8 cellular contexts compared by ENCODE assay signal in genomic region chr1:2194898-2195673, GRCh38. TPM values are rescaled to one million over a fixed set of nuclear protein-coding genes. Genes with fewer than 3 reads are reported as not detected.
A peak's percentile ranks its signal among the peaks of the same experiment; 100 is the strongest.
DNase-seq lines count a peak whose midpoint lies in the region; ATAC-seq, FAIRE-seq and TF ChIP-seq lines count a peak whose summit lies in the region.

No MANE protein-coding gene starts in this region.

- no peaks in the 10 kb centered on the region for H3K36me3 Mint-ChIP-seq in activated naive CD8-positive, alpha-beta T cell

- WGBS in pancreas, 2 donors: 2 to 4% methylated on average over 19 to 35 of the region's 35 CpGs
- 1 to 4% methylated on average over 23 to 34 of the region's 35 CpGs for WGBS in tibial nerve, 2 donors

- H3K27ac ChIP-seq in MM.1S (ENCODE audit: low read length) (peak overlapping the region; percentile 50; the same call in 1 of the 2 replicates), pancreas (peak overlapping the region; percentile 69 to 89 (median 77)), tibial nerve (peak overlapping the region; percentile 87 to 99 (median 91))

- no peaks in the 10 kb centered on the region for H3K9me3 ChIP-seq in HAP-1
- H3K9me3 ChIP-seq in MM.1S (replicated peaks; ENCODE audit: insufficient read depth, low read length): no peaks in the 10 kb centered on the region
- H3K9me3 ChIP-seq in pancreas: no peaks in the 10 kb centered on the region
- H3K9me3 ChIP-seq in tibial nerve: no peaks in the 10 kb centered on the region

- H3K27ac Mint-ChIP-seq in activated naive CD8-positive, alpha-beta T cell: peak overlapping the region; percentile 81

- ATAC-seq in SK-N-SH treated with all-trans-retinoic acid at 6 μM for 48 hours (peak; percentile 91), Right ventricle myocardium inferior (peak; percentile 82), pancreas (peak; percentile 70 to 79 (median 74))

- TF ChIP-seq CTCF in MM.1S (IDR thresholded peaks at IDR 0.05; ENCODE audit: low read length): peak; percentile 91
- peak; percentile 67 to 89 (median 86) for TF ChIP-seq CTCF in pancreas (IDR thresholded peaks at IDR 0.05)
- peak; percentile 91 to 100 (median 95) for TF ChIP-seq CTCF in tibial nerve (IDR thresholded peaks at IDR 0.05)

- TF ChIP-seq EP300 in tibial nerve (IDR thresholded peaks at IDR 0.05): peak in 1 of 2 donors; percentile 69

- no peaks in the 10 kb centered on the region for H3K27me3 Mint-ChIP-seq in activated naive CD8-positive, alpha-beta T cell

- no peak for TF ChIP-seq POLR2A in tibial nerve (IDR thresholded peaks at IDR 0.05)

- H3K9me2 ChIP-seq in MM.1S (replicated peaks; ENCODE audit: insufficient read depth, low read length): no peaks in the 10 kb centered on the region

- peak overlapping the region; percentile 98 for H2AFZ ChIP-seq in MM.1S (ENCODE audit: low read length)

- peak overlapping the region; percentile 96 for H3K4me2 ChIP-seq in MM.1S (ENCODE audit: low read depth, low read length)

- no peaks in the 10 kb centered on the region for H3K9me3 Mint-ChIP-seq in activated naive CD8-positive, alpha-beta T cell (ENCODE audit: low read depth)

- DNase-seq in GDM1 (lab: John Stamatoyannopoulos, UW): peak; percentile 75
- DNase-seq in HAP-1 (ENCODE audit: low spot score in 2 of 2): peak; percentile 65 to 91
- peak; percentile 79 for DNase-seq in MM.1S
- peak; percentile 94 for DNase-seq in Right ventricle myocardium inferior (ENCODE audit: missing footprints)
- DNase-seq in pancreas: peak; percentile 85 to 95 (median 90)
- DNase-seq in tibial nerve (ENCODE audit: low spot score in 2 of 2): peak; percentile 83 to 85

- no peak for FAIRE-seq in pancreas (lab: Jason Lieb, UNC)

- H3K4me3 ChIP-seq in HAP-1 (peak overlapping the region; percentile 58), MM.1S (ENCODE audit: low read length) (peak overlapping the region; percentile 68), pancreas (peak overlapping the region; percentile 43 to 67 (median 52)), tibial nerve (peak overlapping the region; percentile 46 to 87 (median 57))

- H3K4me1 ChIP-seq in HAP-1 (peaks cover 18% of the 10 kb centered on the region), MM.1S (ENCODE audit: low read length) (no peaks in the 10 kb centered on the region; the same call in 1 of the 2 replicates), pancreas (peaks cover 11 to 46% (median 13%) of the 10 kb centered on the region in 3 donors), tibial nerve (peaks cover 0 to 72% (median 55%) of the 10 kb centered on the region in 4 donors)

- H3K79me2 ChIP-seq in MM.1S (ENCODE audit: low read length): no peaks in the 10 kb centered on the region

- H3K27me3 ChIP-seq in HAP-1 (ENCODE audit: low read depth) (no peaks in the 10 kb centered on the region), MM.1S (replicated peaks; ENCODE audit: insufficient read depth, low read length) (0 out of 2 replicates have a peak, but pooled peaks cover 9% of the 10 kb centered on the region), pancreas (no peaks in the 10 kb centered on the region), tibial nerve (no peaks in the 10 kb centered on the region)

- 0 out of 2 replicates have a peak, but pooled peaks cover 3% of the 10 kb centered on the region for H3F3A ChIP-seq in MM.1S (ENCODE audit: insufficient read depth, low read length)

- in situ Hi-C loops in HAP-1 (cut with MboI; ENCODE audit: low sequenced_read_pairs): loop anchor here (5.0 to 25.0 kb wide), 2 partner anchors 182 to 592 kb away; no protein-coding TSS in a partner anchor

- H3K4me1 Mint-ChIP-seq in activated naive CD8-positive, alpha-beta T cell (ENCODE audit: low read depth): peaks cover 20% of the 10 kb centered on the region

- no peaks in the 10 kb centered on the region for H4K20me1 ChIP-seq in MM.1S (ENCODE audit: insufficient read depth, low read length)

- intact Hi-C loops in Right ventricle myocardium inferior (cut with DNase I) (loop anchor here (1.0 to 10.0 kb wide), 5 partner anchors 36 to 1177 kb away; no protein-coding TSS in a partner anchor), pancreas (cut with DNase I) (loop anchor here (5.0 to 10.0 kb wide), 4 partner anchors 117 to 420 kb away; no protein-coding TSS in a partner anchor)

- H3K4me3 Mint-ChIP-seq in activated naive CD8-positive, alpha-beta T cell: peak overlapping the region; percentile 84

- H3K36me3 ChIP-seq in HAP-1 (replicated peaks) (peaks cover 17% of the 10 kb centered on the region), MM.1S (replicated peaks; ENCODE audit: insufficient read depth, low read length) (no peaks in the 10 kb centered on the region), pancreas (no peaks in the 10 kb centered on the region), tibial nerve (no peaks in the 10 kb centered on the region)

- H3K9ac ChIP-seq in MM.1S (ENCODE audit: low read length): peak overlapping the region; percentile 51; the same call in 1 of the 2 replicates

TF ChIP-seq in SK-N-SH treated with all-trans-retinoic acid at 6 μM for 48 hours, 23 proteins besides CTCF, POLR2A, EP300 and RAD21:
- TF ChIP-seq ISL1 (CRISPR knock-in tag; IDR thresholded peaks at IDR 0.05): no peak
- peak; percentile 89 for TF ChIP-seq PATZ1 (CRISPR knock-in tag; IDR thresholded peaks at IDR 0.05; ENCODE audit: borderline replicate concordance)
- TF ChIP-seq ESRRG (CRISPR knock-in tag; IDR thresholded peaks at IDR 0.05): no peak
- TF ChIP-seq, protein P1, sequence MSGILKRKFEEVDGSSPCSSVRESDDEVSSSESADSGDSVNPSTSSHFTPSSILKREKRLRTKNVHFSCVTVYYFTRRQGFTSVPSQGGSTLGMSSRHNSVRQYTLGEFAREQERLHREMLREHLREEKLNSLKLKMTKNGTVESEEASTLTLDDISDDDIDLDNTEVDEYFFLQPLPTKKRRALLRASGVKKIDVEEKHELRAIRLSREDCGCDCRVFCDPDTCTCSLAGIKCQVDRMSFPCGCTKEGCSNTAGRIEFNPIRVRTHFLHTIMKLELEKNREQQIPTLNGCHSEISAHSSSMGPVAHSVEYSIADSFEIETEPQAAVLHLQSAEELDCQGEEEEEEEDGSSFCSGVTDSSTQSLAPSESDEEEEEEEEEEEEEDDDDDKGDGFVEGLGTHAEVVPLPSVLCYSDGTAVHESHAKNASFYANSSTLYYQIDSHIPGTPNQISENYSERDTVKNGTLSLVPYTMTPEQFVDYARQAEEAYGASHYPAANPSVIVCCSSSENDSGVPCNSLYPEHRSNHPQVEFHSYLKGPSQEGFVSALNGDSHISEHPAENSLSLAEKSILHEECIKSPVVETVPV (CRISPR knock-in tag; IDR thresholded peaks at IDR 0.05): no peak
- TF ChIP-seq SNAI2 (CRISPR knock-in tag; IDR thresholded peaks at IDR 0.05): no peak

RNA-seq across cellular contexts. Expression of gene FAAP20, which starts 0.5 kb away (rescaled TPM):
- total RNA-seq in Right ventricle myocardium inferior: 43.9 TPM
- total RNA-seq in pancreas: 10 to 100 TPM; 17.2 to 35.9 (median 22.3) TPM
- 10 to 100 TPM; 56.1 to 75.6 TPM for polyA plus RNA-seq in pancreas
- 10 to 100 TPM; 32.8 to 60.9 (median 47.3) TPM for total RNA-seq in tibial nerve

RNA-seq across cellular contexts. Expression of gene SKI, which starts 33.0 kb away (rescaled TPM):
- total RNA-seq in Right ventricle myocardium inferior (38.5 TPM), pancreas (10 to 100 TPM; 11.0 to 27.9 (median 16.2) TPM), tibial nerve (100 to 1,000 TPM in 1 of 4 donors, 10 to 100 TPM in 3; 62.8 to 100 (median 72.2) TPM)
- 10 to 100 TPM in 1 of 2 donors, 1 to 10 TPM in 1; 8.6 to 12.1 TPM for polyA plus RNA-seq in pancreas

Comparison
In these comparisons a context has a peak if more than half of its experiments do, and no peak if none do; other contexts are left out.
1. Peak in every context shown above with its lines: DNase-seq, ATAC-seq, H3K4me3 ChIP-seq and H3K27ac ChIP-seq.